8 cellular contexts compared by ENCODE assay signal in the genomic region with DNA sequence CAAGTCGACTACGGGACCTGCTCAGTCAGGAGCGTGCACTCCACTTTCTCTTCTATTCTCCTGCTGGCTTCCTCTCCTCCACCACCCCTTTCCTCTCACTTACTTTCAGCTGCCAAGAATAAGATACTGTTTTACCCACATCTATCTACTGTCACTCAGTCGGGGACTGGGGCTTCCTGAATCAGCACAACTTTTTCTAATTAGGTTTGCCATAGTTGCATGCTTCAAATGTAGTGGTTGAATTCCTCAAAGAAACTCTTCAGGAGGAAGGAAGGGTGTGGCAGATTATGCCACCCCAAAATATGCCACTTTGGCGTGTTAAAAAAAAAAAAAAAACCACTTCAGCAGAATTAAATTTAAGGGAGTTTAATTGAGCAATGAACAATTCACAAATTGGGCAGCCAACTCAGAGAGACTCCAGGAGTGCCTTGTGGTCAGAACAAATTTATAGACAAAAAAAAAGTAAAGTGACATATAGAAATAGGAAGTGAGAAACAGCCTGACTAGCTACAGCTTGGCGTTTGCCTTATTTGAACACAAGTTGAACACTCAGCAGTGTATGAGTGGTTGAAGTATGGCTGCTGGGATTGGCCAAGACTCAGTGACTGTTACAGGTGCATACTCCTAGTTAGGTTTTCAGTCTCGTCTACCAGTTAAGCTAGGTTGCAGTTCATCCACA. TPM values are rescaled to one million over a fixed set of nuclear protein-coding genes. Genes with fewer than 3 reads are reported as not detected.
DNase-seq lines count a peak whose midpoint lies in the region; ATAC-seq and TF ChIP-seq lines count a peak whose summit lies in the region.

No MANE protein-coding gene starts in this region.

- H3K27ac ChIP-seq in CD4-positive, alpha-beta memory T cell (ENCODE audit: low read depth, low read length), result no peak overlapping the region
- H3K27ac ChIP-seq in heart left ventricle, result peak overlapping the region in 1 of 12 donors; percentile 38

- intact Hi-C loops in CD4-positive, alpha-beta memory T cell (cut with micrococcal nuclease), result loop anchor here (5.0 to 10.0 kb wide), 3 partner anchors 222 to 495 kb away; no protein-coding TSS in a partner anchor
- intact Hi-C loops in activated CD8-positive, alpha-beta T cell treated with anti-CD3 and anti-CD28 coated beads for 36 hours (cut with micrococcal nuclease), result no loop called here
- intact Hi-C loops in posterior cingulate gyrus (cut with DNase I) (loop anchor here (10.0 kb wide), 1 partner anchor 382 kb away; no protein-coding TSS in a partner anchor), heart left ventricle (cut with DNase I) (loop anchor here in 8 of 10 donors (5.0 to 10.0 kb wide), 5 partner anchors 222 to 718 kb away; no protein-coding TSS in a partner anchor)

- no peaks in the 10 kb centered on the region for H3K36me3 Mint-ChIP-seq in CD4-positive, alpha-beta memory T cell
- no peaks in the 10 kb centered on the region for H3K36me3 Mint-ChIP-seq in activated CD8-positive, alpha-beta T cell treated with anti-CD3 and anti-CD28 coated beads for 36 hours (ENCODE audit: low read depth)

- TF ChIP-seq CTCF in activated CD8-positive, alpha-beta T cell treated with anti-CD3 and anti-CD28 coated beads for 36 hours (IDR thresholded peaks at IDR 0.05), result no peak
- no peak for TF ChIP-seq CTCF in heart left ventricle (IDR thresholded peaks at IDR 0.05)

- H3K9me3 Mint-ChIP-seq in CD4-positive, alpha-beta memory T cell, result no peaks in the 10 kb centered on the region
- H3K9me3 Mint-ChIP-seq in activated CD8-positive, alpha-beta T cell treated with anti-CD3 and anti-CD28 coated beads for 36 hours, result no peaks in the 10 kb centered on the region

- no peaks in the 10 kb centered on the region for H3K27me3 ChIP-seq in CD4-positive, alpha-beta memory T cell (ENCODE audit: insufficient read depth, low read length)
- peaks cover 0 to 7% (median 0%) of the 10 kb centered on the region in 9 donors for H3K27me3 ChIP-seq in heart left ventricle

- peak in 4 of 5 donors; percentile 32 to 40 (median 40) for DNase-seq in CD4-positive, alpha-beta memory T cell
- peak; percentile 12 for DNase-seq in activated CD8-positive, alpha-beta T cell treated with anti-CD3 and anti-CD28 coated beads for 36 hours
- no peak for DNase-seq in RKO (ENCODE audit: low spot score)
- DNase-seq in kidney glomerular epithelial cell (lab: John Stamatoyannopoulos, UW), result no peak
- DNase-seq in posterior cingulate gyrus, result no peak
- no peak for DNase-seq in heart left ventricle

- H3K4me3 Mint-ChIP-seq in CD4-positive, alpha-beta memory T cell, result peak overlapping the region in 7 of 8 donors; percentile 56 to 79 (median 64)
- no peak overlapping the region for H3K4me3 Mint-ChIP-seq in activated CD8-positive, alpha-beta T cell treated with anti-CD3 and anti-CD28 coated beads for 36 hours

- POLR2A ChIA-PET in CD4-positive, alpha-beta memory T cell (lab: Charles Lee; ENCODE audit: partially characterized antibody), result no interaction called here
- POLR2A ChIA-PET in activated CD8-positive, alpha-beta T cell treated with anti-CD3 and anti-CD28 coated beads for 36 hours (lab: Charles Lee), result no interaction called here

- no peaks in the 10 kb centered on the region for H3K36me3 ChIP-seq in CD4-positive, alpha-beta memory T cell (ENCODE audit: insufficient read depth, low read length)
- no peaks in the 10 kb centered on the region for H3K36me3 ChIP-seq in heart left ventricle

- peak overlapping the region in 1 of 2 donors; percentile 10 for H3K4me3 ChIP-seq in CD4-positive, alpha-beta memory T cell (ENCODE audit: low read length in 2 of 2)
- H3K4me3 ChIP-seq in heart left ventricle, result no peak overlapping the region

- H3K4me1 Mint-ChIP-seq in CD4-positive, alpha-beta memory T cell, result peaks cover 29 to 38% (median 36%) of the 10 kb centered on the region in 4 donors
- H3K4me1 Mint-ChIP-seq in activated CD8-positive, alpha-beta T cell treated with anti-CD3 and anti-CD28 coated beads for 36 hours (ENCODE audit: low read depth), result peaks cover 30% of the 10 kb centered on the region

- peaks cover 3 to 4% of the 10 kb centered on the region in 2 donors for H3K27me3 Mint-ChIP-seq in CD4-positive, alpha-beta memory T cell
- peaks cover 3% of the 10 kb centered on the region for H3K27me3 Mint-ChIP-seq in activated CD8-positive, alpha-beta T cell treated with anti-CD3 and anti-CD28 coated beads for 36 hours

- peaks cover 34% of the 10 kb centered on the region for H3K4me1 ChIP-seq in CD4-positive, alpha-beta memory T cell (ENCODE audit: insufficient read depth, low read length)
- peaks cover 0 to 50% (median 3%) of the 10 kb centered on the region in 12 donors for H3K4me1 ChIP-seq in heart left ventricle

- ATAC-seq in GM19455 (IDR thresholded peaks at IDR 0.05; ENCODE audit: unreplicated experiment), result peak; percentile 81
- peak; percentile 57 for ATAC-seq in HG03442 (IDR thresholded peaks at IDR 0.05; ENCODE audit: unreplicated experiment)
- ATAC-seq in activated CD8-positive, alpha-beta T cell treated with anti-CD3 and anti-CD28 coated beads for 36 hours, result peak; percentile 46
- no peak for ATAC-seq in heart left ventricle

- no peak for TF ChIP-seq POLR2A in heart left ventricle (IDR thresholded peaks at IDR 0.05)

- peak overlapping the region; percentile 24 to 81 (median 63) for H3K27ac Mint-ChIP-seq in CD4-positive, alpha-beta memory T cell
- H3K27ac Mint-ChIP-seq in activated CD8-positive, alpha-beta T cell treated with anti-CD3 and anti-CD28 coated beads for 36 hours, result peak overlapping the region; percentile 10

- CTCF ChIA-PET in CD4-positive, alpha-beta memory T cell (lab: Charles Lee; ENCODE audit: partially characterized antibody), result interaction anchor here (1.2 to 3.6 kb wide), 3 partner anchors 11 to 497 kb away, joined by 3 to 23 read pairs (median 3); no protein-coding TSS in a partner anchor
- CTCF ChIA-PET in activated CD8-positive, alpha-beta T cell treated with anti-CD3 and anti-CD28 coated beads for 36 hours (lab: Charles Lee), result interaction anchor here (1.0 to 1.2 kb wide), 2 partner anchors 16 to 382 kb away, joined by 4 read pairs; no protein-coding TSS in a partner anchor

- WGBS in heart left ventricle, 4 donors, result 44 to 55% (median 53%) methylated on average over 7 of the region's 7 CpGs

- H3K9me3 ChIP-seq in CD4-positive, alpha-beta memory T cell (ENCODE audit: control insufficient read depth in 1 of 2, low read length in 2 of 2), result no peaks in the 10 kb centered on the region
- no peaks in the 10 kb centered on the region for H3K9me3 ChIP-seq in heart left ventricle

RNA-seq across cellular contexts. Expression of gene RMDN2, which starts 32.5 kb away (rescaled TPM):
- 1 to 10 TPM; 3.3 to 4.0 TPM for total RNA-seq in CD4-positive, alpha-beta memory T cell
- polyA plus RNA-seq in CD4-positive, alpha-beta memory T cell, result 1 to 10 TPM; 3.1 TPM
- 1 to 10 TPM; 1.4 to 2.6 TPM for total RNA-seq in activated CD8-positive, alpha-beta T cell treated with anti-CD3 and anti-CD28 coated beads for 36 hours
- 1 to 10 TPM; 3.4 to 7.2 (median 5.8) TPM for total RNA-seq in heart left ventricle
- polyA plus RNA-seq in heart left ventricle, result 1 to 10 TPM; 2.7 to 4.0 TPM

Comparison
In these comparisons a context has a peak if more than half of its experiments do, and no peak if none do; other contexts are left out.
1. DNase-seq: peak in CD4-positive, alpha-beta memory T cell (4 of 5) and activated CD8-positive, alpha-beta T cell treated with anti-CD3 and anti-CD28 coated beads for 36 hours (single experiment); none in RKO (single experiment), kidney glomerular epithelial cell (single experiment), posterior cingulate gyrus (0 of 10) and heart left ventricle (0 of 5).
2. ATAC-seq: peak in GM19455 (single experiment), HG03442 (single experiment) and activated CD8-positive, alpha-beta T cell treated with anti-CD3 and anti-CD28 coated beads for 36 hours (single experiment); none in heart left ventricle (0 of 4).